ENCODE assay signal across 32 cellular contexts in the genomic region with DNA sequence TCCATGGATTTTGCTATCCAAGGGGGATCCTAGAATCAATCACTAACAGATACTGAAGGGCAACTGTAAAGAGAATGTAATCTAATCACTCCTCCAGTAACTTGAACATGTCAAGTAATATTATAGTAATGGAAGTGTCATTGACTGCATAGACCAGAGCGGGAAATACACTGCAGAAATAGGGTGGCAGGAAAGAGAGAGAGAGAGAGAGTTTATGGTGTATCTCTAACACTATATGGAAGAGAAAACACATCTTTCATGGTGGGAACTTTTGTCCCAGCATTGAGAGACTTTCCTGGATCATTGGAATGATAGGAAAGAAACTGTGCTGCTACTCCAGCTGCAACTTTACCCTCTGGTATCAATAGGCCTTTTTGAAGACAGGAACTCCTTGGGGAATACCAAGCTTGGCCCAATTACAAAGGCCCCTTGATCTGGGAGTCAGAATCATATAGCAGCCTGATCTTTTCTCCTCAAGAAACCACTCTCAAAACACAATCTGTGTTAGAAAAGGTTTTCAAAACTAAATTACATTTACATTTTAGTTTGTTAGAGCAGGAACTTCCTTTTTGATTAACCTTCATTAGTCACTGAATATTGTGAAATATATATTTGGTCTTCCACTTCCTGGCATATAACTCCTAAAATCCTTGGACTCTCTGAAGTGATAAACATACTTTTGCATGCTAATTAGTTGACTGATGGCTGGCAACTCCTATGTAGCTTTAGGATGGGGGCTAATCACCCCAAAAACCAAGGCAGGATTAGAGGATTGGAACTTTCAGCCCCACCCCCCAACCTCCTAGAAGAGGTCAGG. TPM values are rescaled to one million over a fixed set of nuclear protein-coding genes. Genes with fewer than 3 reads are reported as not detected.
DNase-seq lines count a peak whose midpoint lies in the region; ATAC-seq, FAIRE-seq and TF ChIP-seq lines count a peak whose summit lies in the region.
"Had no signal": no experiment of that assay in that cellular context is flagged by ENCODE, and none has a peak within 500 bp of the region (broad histone marks: within the 10 kb centered on the region; RNA-seq: fewer than 3 reads in every experiment).

No MANE protein-coding gene starts in this region.

- H3K36me3 ChIP-seq in A673 (ENCODE audit: insufficient read depth, low read length, poor library complexity, severe bottlenecking) = no peaks in the 10 kb centered on the region
- H3K36me3 ChIP-seq: esophagus squamous epithelium, gastroesophageal sphincter, lower lobe of right lung, MG63, transverse colon had no signal

- no peak overlapping the region for H3K4me3 ChIP-seq in A673 (ENCODE audit: low read depth, low read length, poor library complexity, severe bottlenecking)
- H3K4me3 ChIP-seq in epithelial cell of esophagus (ENCODE audit: low read length) = no peak overlapping the region
- H3K4me3 ChIP-seq: esophagus squamous epithelium, gastroesophageal sphincter, lower lobe of right lung, MG63, transverse colon had no signal

- intact Hi-C loops in A673 (cut with micrococcal nuclease; ENCODE audit: unreplicated experiment) = no loop called here

- CTCF ChIA-PET in A673 (lab: Charles Lee) = no interaction called here

- H3K4me1 ChIP-seq in A673 (ENCODE audit: insufficient read depth, low read length, poor library complexity, severe bottlenecking) = no peaks in the 10 kb centered on the region
- H3K4me1 ChIP-seq: esophagus squamous epithelium, gastroesophageal sphincter, lower lobe of right lung, transverse colon had no signal

- no TSS peak for BruUV-seq in A673 (replicated peaks; lab: Mats Ljungman, UMichigan)

- no peak for ATAC-seq in HG03457 (IDR thresholded peaks at IDR 0.05; ENCODE audit: unreplicated experiment)
- ATAC-seq: gastroesophageal sphincter; lower lobe of right lung; naive thymus-derived CD8-positive, alpha-beta T cell; stimulated activated effector memory CD8-positive, alpha-beta T cell treated with anti-CD3 and anti-CD28 coated beads, Interleukin-12 subunit alpha, Interleukin-12 subunit beta, amount 100 ng/mL, for 72 hours had no signal

- FAIRE-seq in GM12891 (lab: Jason Lieb, UNC) = peak; percentile 48
- FAIRE-seq: TTC549 had no signal

- H3K9me3 ChIP-seq in A673 (ENCODE audit: low read depth, low read length, poor library complexity, severe bottlenecking) = no peaks in the 10 kb centered on the region
- H3K9me3 ChIP-seq: esophagus squamous epithelium, gastroesophageal sphincter, lower lobe of right lung, MG63, SK-N-SH, transverse colon had no signal

- POLR2A ChIA-PET in A673 (lab: Charles Lee; ENCODE audit: low non-redundant PET) = no interaction called here

- no peak for TF ChIP-seq POLR2A in GM12891 (IDR thresholded peaks at IDR 0.05; ENCODE audit: low read depth, low read length)

- DNase-seq in A673 (ENCODE audit: low spot score) = peak; percentile 14
- no peak for DNase-seq in GM12891 (ENCODE audit: insufficient read length, low spot score)
- peak; percentile 19 for DNase-seq in NCI-H69 (lab: John Stamatoyannopoulos, UW)
- peak; percentile 21 for DNase-seq in epithelial cell of esophagus (ENCODE audit: low read depth)
- DNase-seq in DMS 273 treated with DMSO at 0.1 percent for 48 hours (lab: John Stamatoyannopoulos, UW) = no peak
- DNase-seq in HT-29 (ENCODE audit: low spot score) = no peak
- DNase-seq in stimulated activated CD4-positive, alpha-beta T cell treated with anti-CD3 and anti-CD28 coated beads, Interleukin-4, amount 100 ng/mL, for 1 hour = no peak
- DNase-seq: ACHN; activated CD4-positive, alpha-beta T cell treated with anti-CD3 and anti-CD28 coated beads, Interleukin-2, amount 50 U/mL, for 1 hour; activated CD4-positive, CD25-positive, alpha-beta regulatory T cell; activated gamma-delta T cell; activated T-cell treated with anti-CD3 and anti-CD28 coated beads, Interleukin-2, amount 50 U/mL, for 1 hour; COR-L47; DMS79; esophagus squamous epithelium; hippocampal formation; KBM-7; lower lobe of right lung; MG63; naive thymus-derived CD8-positive, alpha-beta T cell; NCI-H146; NCI-H2107; NCI-H446 treated with DMSO at 0.1 percent for 48 hours; NCI-H82; RPMI8226; SK-N-SH; stimulated activated CD4-positive, alpha-beta T cell treated with anti-CD3 and anti-CD28 coated beads, Interleukin-15, amount 100 ng/mL, for 24 hours; transverse colon had no signal

- H3K27ac ChIP-seq in A673 (ENCODE audit: low read depth, low read length, poor library complexity, severe bottlenecking) = no peak overlapping the region
- H3K27ac ChIP-seq: esophagus squamous epithelium, gastroesophageal sphincter, lower lobe of right lung, transverse colon had no signal

- no peaks in the 10 kb centered on the region for H3K27me3 ChIP-seq in A673 (replicated peaks; ENCODE audit: insufficient read depth, low read depth, low read length, poor library complexity)
- H3K27me3 ChIP-seq: esophagus squamous epithelium, gastroesophageal sphincter, MG63, transverse colon had no signal

- TF ChIP-seq CTCF in A673 (conservative IDR thresholded peaks at IDR 0.05; ENCODE audit: low read depth, low read length) (no peak), epithelial cell of esophagus (IDR thresholded peaks at IDR 0.05; ENCODE audit: insufficient read depth, low read depth, low read length, missing control alignments) (no peak)

TF ChIP-seq in GM12891, 5 proteins besides CTCF, POLR2A, EP300 and RAD21:
- no peak for TF ChIP-seq TAF1 (IDR thresholded peaks at IDR 0.05; ENCODE audit: low read depth, low read length)
- no peak for TF ChIP-seq SPI1 (IDR thresholded peaks at IDR 0.05; ENCODE audit: low read depth, low read length)
- TF ChIP-seq POLR2AphosphoS5 (IDR thresholded peaks at IDR 0.05; ENCODE audit: low read depth, low read length) = no peak
- no peak for TF ChIP-seq PAX5 (IDR thresholded peaks at IDR 0.05; ENCODE audit: insufficient read depth, low read length, severe bottlenecking)
- TF ChIP-seq POU2F2 (IDR thresholded peaks at IDR 0.05; ENCODE audit: low read depth, low read length) = no peak

RNA-seq across cellular contexts. Expression of gene RNGTT, which starts 29.5 kb away (rescaled TPM):
- 30.2 and 31.8 TPM in 2 replicates for total RNA-seq in A673 (2021)
- 12.9 TPM for polyA plus RNA-seq in GM12891 (2012; ENCODE audit: low read depth, missing spikeins)
- total RNA-seq in HT-29 (2014; rRNA removed; shearing (Covaris generic)) = 12.9 and 14.0 TPM in 2 replicates

Comparison
In these comparisons a context has a peak if more than half of its experiments do, and no peak if none do; other contexts are left out.
1. DNase-seq: peak in A673 (single experiment), NCI-H69 (single experiment) and epithelial cell of esophagus (single experiment); none in GM12891 (single experiment), DMS 273 treated with DMSO at 0.1 percent for 48 hours (single experiment), HT-29 (single experiment) and stimulated activated CD4-positive, alpha-beta T cell treated with anti-CD3 and anti-CD28 coated beads, Interleukin-4, amount 100 ng/mL, for 1 hour (single experiment).